11 cellular contexts compared by ENCODE assay signal in the genomic region with DNA sequence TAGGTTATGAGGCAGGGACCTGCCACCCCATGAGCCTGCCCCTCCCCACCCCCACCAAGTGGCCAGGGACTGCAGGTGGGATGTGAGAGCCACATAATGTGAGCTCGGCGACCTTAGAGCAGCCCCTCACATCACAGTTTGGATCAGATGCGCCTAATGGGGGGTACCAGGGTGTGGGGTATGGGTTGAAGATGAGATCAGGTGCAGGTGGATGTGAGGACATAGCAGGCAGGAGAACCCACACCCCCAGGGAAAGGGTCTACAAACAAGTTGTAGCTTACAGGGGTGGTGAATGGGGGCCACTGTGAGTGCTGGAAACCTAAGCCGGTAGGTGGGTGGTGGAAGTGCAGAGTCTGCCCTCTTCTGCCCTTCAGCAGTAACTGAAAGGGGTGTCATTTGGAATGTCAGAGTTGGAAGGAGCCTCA.
DNase-seq lines count a peak whose midpoint lies in the region; TF ChIP-seq lines count a peak whose summit lies in the region.
"Had no signal": no experiment of that assay in that cellular context is flagged by ENCODE, and none has a peak within 500 bp of the region (broad histone marks: within the 10 kb centered on the region; RNA-seq: fewer than 3 reads in every experiment).

No MANE protein-coding gene starts in this region.

- H3K4me3 ChIP-seq in A673 (ENCODE audit: low read depth, low read length, poor library complexity, severe bottlenecking), result no peak overlapping the region
- H3K4me3 ChIP-seq in GM23248, result no peak overlapping the region
- no peak overlapping the region for H3K4me3 ChIP-seq in PC-9
- no peak overlapping the region for H3K4me3 ChIP-seq in hepatocyte
- H3K4me3 ChIP-seq: transverse colon had no signal

- H3K27me3 ChIP-seq in A673 (replicated peaks; ENCODE audit: insufficient read depth, low read depth, low read length, poor library complexity) (no peaks in the 10 kb centered on the region), GM23248 (replicated peaks; ENCODE audit: insufficient read depth) (no peaks in the 10 kb centered on the region), PC-9 (ENCODE audit: insufficient read depth, low read depth) (no peaks in the 10 kb centered on the region), hepatocyte (no peaks in the 10 kb centered on the region)

- no peak overlapping the region for H3K9ac ChIP-seq in GM23248

- H4K20me1 ChIP-seq in GM23248 (ENCODE audit: insufficient read depth) (no peaks in the 10 kb centered on the region), PC-9 (ENCODE audit: insufficient read depth) (no peaks in the 10 kb centered on the region), hepatocyte (ENCODE audit: insufficient read depth, poor library complexity, severe bottlenecking) (no peaks in the 10 kb centered on the region)

- POLR2A ChIA-PET in A673 (lab: Charles Lee; ENCODE audit: low non-redundant PET), result no interaction called here
- POLR2A ChIA-PET in PC-9 (lab: Charles Lee; ENCODE audit: unreplicated experiment), result no interaction called here
- POLR2A ChIA-PET in activated CD4-positive, alpha-beta memory T cell treated with anti-CD3 and anti-CD28 coated beads, Interleukin-2, amount 10 ng/mL, durations not matched to agents 7 days and 5 days (lab: Charles Lee), result no interaction called here

- H3K27me3 Mint-ChIP-seq in activated CD4-positive, alpha-beta memory T cell treated with anti-CD3 and anti-CD28 coated beads, Interleukin-2, amount 10 ng/mL, durations not matched to agents 7 days and 5 days, result peaks cover 14% of the 10 kb centered on the region

- H3F3A ChIP-seq in GM23248 (ENCODE audit: insufficient read depth) (no peaks in the 10 kb centered on the region), PC-9 (ENCODE audit: insufficient read depth, low read depth) (no peaks in the 10 kb centered on the region)

- H2AFZ ChIP-seq in GM23248, result no peak overlapping the region
- no peak overlapping the region for H2AFZ ChIP-seq in PC-9
- H2AFZ ChIP-seq in hepatocyte, result no peak overlapping the region

- in situ Hi-C loops in GM23248 (cut with MboI), result loop anchor here (10.0 kb wide), 1 partner anchor 62 kb away; no protein-coding TSS in a partner anchor

- TF ChIP-seq CTCF in A673 (conservative IDR thresholded peaks at IDR 0.05; ENCODE audit: low read depth, low read length) (peak; percentile 51), PC-9 (conservative IDR thresholded peaks at IDR 0.05) (0 out of 2 replicates have a peak, but pooled peaks have one; percentile 23), hepatocyte (IDR thresholded peaks at IDR 0.05; ENCODE audit: poor library complexity) (peak; percentile 17)

- H3K4me2 ChIP-seq in GM23248 (ENCODE audit: unreplicated experiment) (no peak overlapping the region), PC-9 (no peak overlapping the region), hepatocyte (no peak overlapping the region)

- H3K27ac ChIP-seq in A673 (ENCODE audit: low read depth, low read length, poor library complexity, severe bottlenecking) (no peak overlapping the region), GM23248 (no peak overlapping the region), PC-9 (no peak overlapping the region), hepatocyte (no peak overlapping the region)
- H3K27ac ChIP-seq: transverse colon had no signal

- no peaks in the 10 kb centered on the region for H3K4me1 Mint-ChIP-seq in activated CD4-positive, alpha-beta memory T cell treated with anti-CD3 and anti-CD28 coated beads, Interleukin-2, amount 10 ng/mL, durations not matched to agents 7 days and 5 days

- H3K9me2 ChIP-seq in GM23248 (ENCODE audit: insufficient read depth) (no peaks in the 10 kb centered on the region), PC-9 (ENCODE audit: insufficient read depth) (no peaks in the 10 kb centered on the region), hepatocyte (replicated peaks; ENCODE audit: insufficient read depth) (no peaks in the 10 kb centered on the region)

- no peaks in the 10 kb centered on the region for H3K36me3 Mint-ChIP-seq in activated CD4-positive, alpha-beta memory T cell treated with anti-CD3 and anti-CD28 coated beads, Interleukin-2, amount 10 ng/mL, durations not matched to agents 7 days and 5 days (ENCODE audit: low read depth)
- H3K36me3 Mint-ChIP-seq: IgD-negative memory B cell had no signal

- H3K79me2 ChIP-seq in GM23248 (ENCODE audit: insufficient read depth) (no peaks in the 10 kb centered on the region), PC-9 (ENCODE audit: low read depth) (no peaks in the 10 kb centered on the region), hepatocyte (no peaks in the 10 kb centered on the region)

- CTCF ChIA-PET in A673 (lab: Charles Lee) (interaction anchor here (0.5 to 3.6 kb wide), 6 partner anchors 25 to 252 kb away, joined by 3 to 66 read pairs (median 14); no protein-coding TSS in a partner anchor), PC-9 (lab: Charles Lee) (interaction anchor here (0.6 to 1.2 kb wide), 3 partner anchors 96 to 123 kb away, joined by 3 to 4 read pairs (median 3); no protein-coding TSS in a partner anchor)
- CTCF ChIA-PET in activated CD4-positive, alpha-beta memory T cell treated with anti-CD3 and anti-CD28 coated beads, Interleukin-2, amount 10 ng/mL, durations not matched to agents 7 days and 5 days (lab: Charles Lee), result interaction anchor here (1.8 to 3.5 kb wide), 2 partner anchors 9 to 118 kb away, joined by 33 read pairs; no protein-coding TSS in a partner anchor

- WGBS in GM23248 (ENCODE audit: low coverage in 1 of 2, low lambda C conversion rate in 2 of 2, missing lambda C conversion rate in 2 of 2), 2 experiments, result 72 to 83% methylated on average over 4 of the region's 4 CpGs
- 56% methylated on average over 2 of the region's 4 CpGs for WGBS in hepatocyte (ENCODE audit: low lambda C conversion rate, missing lambda C conversion rate)

- no peaks in the 10 kb centered on the region for H3K9me3 ChIP-seq in A673 (ENCODE audit: low read depth, low read length, poor library complexity, severe bottlenecking)
- H3K9me3 ChIP-seq in GM23248 (ENCODE audit: low read depth), result no peaks in the 10 kb centered on the region
- no peaks in the 10 kb centered on the region for H3K9me3 ChIP-seq in PC-9 (ENCODE audit: insufficient read depth, low read depth)
- no peaks in the 10 kb centered on the region for H3K9me3 ChIP-seq in hepatocyte (ENCODE audit: low read depth)
- H3K9me3 ChIP-seq: transverse colon had no signal

- peak; percentile 46 for DNase-seq in A673 (ENCODE audit: low spot score)
- DNase-seq in GM23248, result peak; percentile 28
- DNase-seq in PC-9, result no peak
- no peak for DNase-seq in hepatocyte (ENCODE audit: low spot score)
- no peak for DNase-seq in SIG-M5 (lab: John Stamatoyannopoulos, UW)
- DNase-seq in activated CD4-positive, alpha-beta memory T cell treated with anti-CD3 and anti-CD28 coated beads, Interleukin-2, amount 10 ng/mL, durations not matched to agents 7 days and 5 days, result no peak
- DNase-seq in DMS53 treated with DMSO at 0.1 percent for 48 hours (lab: John Stamatoyannopoulos, UW; ENCODE audit: unreplicated experiment), result no peak
- DNase-seq in SKM-1 treated with dmso at 0.1 percent for 144 hours (lab: John Stamatoyannopoulos, UW; ENCODE audit: unreplicated experiment), result no peak
- DNase-seq: amniotic stem cell, transverse colon had no signal

- BruUV-seq in A673 (replicated peaks; lab: Mats Ljungman, UMichigan), result no TSS peak
- no TSS peak for BruUV-seq in PC-9 (replicated peaks; lab: Mats Ljungman, UMichigan)

- H3K36me3 ChIP-seq in A673 (ENCODE audit: insufficient read depth, low read length, poor library complexity, severe bottlenecking), result no peaks in the 10 kb centered on the region
- no peaks in the 10 kb centered on the region for H3K36me3 ChIP-seq in GM23248 (ENCODE audit: low read depth)
- H3K36me3 ChIP-seq in PC-9 (ENCODE audit: low read depth), result no peaks in the 10 kb centered on the region
- no peaks in the 10 kb centered on the region for H3K36me3 ChIP-seq in hepatocyte (replicated peaks; ENCODE audit: insufficient read depth, low read depth)
- H3K36me3 ChIP-seq: transverse colon had no signal

- H3K4me1 ChIP-seq in A673 (ENCODE audit: insufficient read depth, low read length, poor library complexity, severe bottlenecking) (peaks cover 3% of the 10 kb centered on the region), GM23248 (ENCODE audit: insufficient read depth) (no peaks in the 10 kb centered on the region), PC-9 (replicated peaks; ENCODE audit: insufficient read depth) (no peaks in the 10 kb centered on the region), hepatocyte (ENCODE audit: insufficient read depth) (no peaks in the 10 kb centered on the region)
- H3K4me1 ChIP-seq: transverse colon had no signal

- H3K4me3 Mint-ChIP-seq in activated CD4-positive, alpha-beta memory T cell treated with anti-CD3 and anti-CD28 coated beads, Interleukin-2, amount 10 ng/mL, durations not matched to agents 7 days and 5 days, result no peak overlapping the region
- H3K4me3 Mint-ChIP-seq: IgD-negative memory B cell had no signal

- no peak overlapping the region for H3K27ac Mint-ChIP-seq in activated CD4-positive, alpha-beta memory T cell treated with anti-CD3 and anti-CD28 coated beads, Interleukin-2, amount 10 ng/mL, durations not matched to agents 7 days and 5 days
- H3K27ac Mint-ChIP-seq: IgD-negative memory B cell had no signal

- H3K9me3 Mint-ChIP-seq in activated CD4-positive, alpha-beta memory T cell treated with anti-CD3 and anti-CD28 coated beads, Interleukin-2, amount 10 ng/mL, durations not matched to agents 7 days and 5 days, result no peaks in the 10 kb centered on the region

- intact Hi-C loops in A673 (cut with micrococcal nuclease; ENCODE audit: unreplicated experiment) (loop anchor here (5.0 kb wide), 2 partner anchors 95 to 365 kb away; a partner anchor contains a TSS), PC-9 (cut with micrococcal nuclease; ENCODE audit: unreplicated experiment) (loop anchor here (5.0 kb wide), 1 partner anchor 205 kb away; no protein-coding TSS in a partner anchor)

Comparison
In these comparisons a context has a peak if more than half of its experiments do, and no peak if none do; other contexts are left out.
1. DNase-seq: peak in A673 (single experiment) and GM23248 (single experiment); none in PC-9 (0 of 2), hepatocyte (single experiment), SIG-M5 (single experiment), activated CD4-positive, alpha-beta memory T cell treated with anti-CD3 and anti-CD28 coated beads, Interleukin-2, amount 10 ng/mL, durations not matched to agents 7 days and 5 days (single experiment), DMS53 treated with DMSO at 0.1 percent for 48 hours (single experiment) and SKM-1 treated with dmso at 0.1 percent for 144 hours (single experiment).
2. Peak in every context shown above with its lines, with median percentiles within 50 percentile points of each other: CTCF ChIP-seq.